In genomic region chr18:13381331-13381730, GRCh38 we compare ENCODE assay signal across 9 cellular contexts.
DNase-seq lines count a peak whose midpoint lies in the region; ATAC-seq and TF ChIP-seq lines count a peak whose summit lies in the region.
"Had no signal": no experiment of that assay in that cellular context is flagged by ENCODE, and none has a peak within 500 bp of the region (broad histone marks: within the 10 kb centered on the region; RNA-seq: fewer than 3 reads in every experiment).

No MANE protein-coding gene starts in this region.

- H3K9me3 ChIP-seq in right lobe of liver (no peaks in the 10 kb centered on the region), stomach smooth muscle (ENCODE audit: control insufficient read depth in 2 of 2, low read length in 2 of 2) (no peaks in the 10 kb centered on the region)

- no peak for ATAC-seq in activated CD4-positive, alpha-beta T cell treated with anti-CD3 and anti-CD28 coated beads for 36 hours
- no peak for ATAC-seq in right lobe of liver

- peaks cover 82% of the 10 kb centered on the region for H3K4me1 Mint-ChIP-seq in activated CD4-positive, alpha-beta T cell treated with anti-CD3 and anti-CD28 coated beads for 36 hours
- H3K4me1 Mint-ChIP-seq in activated naive CD8-positive, alpha-beta T cell (ENCODE audit: low read depth): peaks cover 82% of the 10 kb centered on the region

- intact Hi-C loops in activated CD4-positive, alpha-beta T cell treated with anti-CD3 and anti-CD28 coated beads for 36 hours (cut with DNase I, micrococcal nuclease): no loop called here
- intact Hi-C loops in right lobe of liver (cut with DNase I): no loop called here

- TF ChIP-seq POLR2A in right lobe of liver (IDR thresholded peaks at IDR 0.05): no peak

- H3K9ac ChIP-seq in stomach smooth muscle (ENCODE audit: low read length in 2 of 2): no peak overlapping the region

- H3K36me3 ChIP-seq in right lobe of liver (no peaks in the 10 kb centered on the region), stomach smooth muscle (ENCODE audit: control insufficient read depth in 2 of 2, insufficient read depth in 2 of 2, low read length in 2 of 2) (no peaks in the 10 kb centered on the region)

- H3K4me3 ChIP-seq in right lobe of liver: no peak overlapping the region
- peak overlapping the region; percentile 41 to 69 for H3K4me3 ChIP-seq in stomach smooth muscle (ENCODE audit: low read length in 2 of 2)

- H3K27ac ChIP-seq in right lobe of liver: peak overlapping the region; percentile 25 to 76 (median 71)
- H3K27ac ChIP-seq in stomach smooth muscle (ENCODE audit: low read length): peak overlapping the region; percentile 88
- H3K27ac ChIP-seq: RWPE1 had no signal

- H3K36me3 Mint-ChIP-seq in activated CD4-positive, alpha-beta T cell treated with anti-CD3 and anti-CD28 coated beads for 36 hours (ENCODE audit: low read depth): peaks cover 3% of the 10 kb centered on the region
- H3K36me3 Mint-ChIP-seq in activated naive CD8-positive, alpha-beta T cell: peaks cover 6% of the 10 kb centered on the region

- POLR2A ChIA-PET in activated CD4-positive, alpha-beta T cell treated with anti-CD3 and anti-CD28 coated beads for 36 hours (lab: Charles Lee): interaction anchor here (0.5 to 1.3 kb wide), 3 partner anchors 14 to 188 kb away, joined by 3 to 4 read pairs (median 4); no protein-coding TSS in a partner anchor

- peak overlapping the region; percentile 98 for H3K27ac Mint-ChIP-seq in activated CD4-positive, alpha-beta T cell treated with anti-CD3 and anti-CD28 coated beads for 36 hours
- H3K27ac Mint-ChIP-seq in activated naive CD8-positive, alpha-beta T cell: peak overlapping the region; percentile 99

- CTCF ChIA-PET in activated CD4-positive, alpha-beta T cell treated with anti-CD3 and anti-CD28 coated beads for 36 hours (lab: Charles Lee): interaction anchor here (1.5 kb wide), 1 partner anchor 165 kb away, joined by 7 read pairs; no protein-coding TSS in a partner anchor

- peaks cover 2% of the 10 kb centered on the region for H3K9me3 Mint-ChIP-seq in activated CD4-positive, alpha-beta T cell treated with anti-CD3 and anti-CD28 coated beads for 36 hours (ENCODE audit: low read depth)
- no peaks in the 10 kb centered on the region for H3K9me3 Mint-ChIP-seq in activated naive CD8-positive, alpha-beta T cell (ENCODE audit: low read depth)

- in situ Hi-C loops in KBM-7 (cut with MboI; ENCODE audit: low pct_unique_long_range_greater_than_20kb, low sequenced_read_pairs): no loop called here

- peak overlapping the region; percentile 72 for H3K4me3 Mint-ChIP-seq in activated CD4-positive, alpha-beta T cell treated with anti-CD3 and anti-CD28 coated beads for 36 hours
- peak overlapping the region; percentile 92 for H3K4me3 Mint-ChIP-seq in activated naive CD8-positive, alpha-beta T cell

- no peak for TF ChIP-seq CTCF in right lobe of liver (IDR thresholded peaks at IDR 0.05)

- WGBS in right lobe of liver (ENCODE audit: insufficient coverage, low coverage, low lambda C conversion rate, missing lambda C conversion rate): 95% methylated on average over 4 of the region's 9 CpGs

- H3K4me1 ChIP-seq in right lobe of liver (peaks cover 0 to 14% (median 3%) of the 10 kb centered on the region in 4 donors), stomach smooth muscle (ENCODE audit: control insufficient read depth, insufficient read depth, low read length) (peaks cover 35% of the 10 kb centered on the region)

- no peak for DNase-seq in activated CD4-positive, alpha-beta T cell treated with anti-CD3 and anti-CD28 coated beads for 36 hours
- no peak for DNase-seq in activated CD4-positive, alpha-beta T cell treated with anti-CD3 and anti-CD28 coated beads, Interleukin-2, amount 50 U/mL, for 1 hour
- no peak for DNase-seq in right lobe of liver
- DNase-seq in KBM-7: no peak
- no peak for DNase-seq in AG08395 (ENCODE audit: low spot score)
- no peak for DNase-seq in 8988T

- H3K27me3 ChIP-seq in right lobe of liver (no peaks in the 10 kb centered on the region), stomach smooth muscle (ENCODE audit: control insufficient read depth in 1 of 2, insufficient read depth in 2 of 2, low read length in 2 of 2) (no peaks in the 10 kb centered on the region)

- no peaks in the 10 kb centered on the region for H3K27me3 Mint-ChIP-seq in activated CD4-positive, alpha-beta T cell treated with anti-CD3 and anti-CD28 coated beads for 36 hours
- H3K27me3 Mint-ChIP-seq in activated naive CD8-positive, alpha-beta T cell: no peaks in the 10 kb centered on the region

Comparison
In these comparisons a context has a peak if more than half of its experiments do, and no peak if none do; other contexts are left out.
1. H3K4me3 ChIP-seq: peak in stomach smooth muscle (2 of 2); none in right lobe of liver (0 of 3).